Comparison of ENCODE assay signal across 8 cellular contexts in the genomic region with DNA sequence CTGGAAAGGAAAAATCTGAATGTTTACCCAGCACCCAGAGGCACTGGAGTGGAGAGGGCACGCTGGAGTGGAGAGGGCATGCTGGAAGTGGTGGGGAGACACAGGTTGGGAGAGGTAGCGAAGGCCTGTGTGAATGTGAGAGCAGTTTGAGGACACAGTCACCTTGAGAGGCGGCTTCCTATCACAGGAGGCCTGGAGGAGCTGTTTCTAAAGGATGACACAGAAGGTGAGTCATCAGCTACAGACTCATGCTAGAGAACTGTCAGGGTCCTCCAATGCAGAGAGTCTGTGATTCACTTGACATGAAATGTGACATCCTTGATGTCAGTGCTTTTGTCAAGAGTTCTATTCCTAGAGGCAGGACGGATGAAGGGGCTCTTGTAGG. TPM values are rescaled to one million over a fixed set of nuclear protein-coding genes. Genes with fewer than 3 reads are reported as not detected.
DNase-seq lines count a peak whose midpoint lies in the region; ATAC-seq and TF ChIP-seq lines count a peak whose summit lies in the region.

No MANE protein-coding gene starts in this region.

- ATAC-seq in HG03469 (IDR thresholded peaks at IDR 0.05; ENCODE audit: unreplicated experiment): no peak
- no peak for ATAC-seq in GM18858 (IDR thresholded peaks at IDR 0.05; ENCODE audit: unreplicated experiment)
- no peak for ATAC-seq in GM21529 (IDR thresholded peaks at IDR 0.05; ENCODE audit: unreplicated experiment)

- H3K36me3 ChIP-seq in neural progenitor cell (no peaks in the 10 kb centered on the region), Caco-2 (ENCODE audit: control insufficient read depth, insufficient read depth, low read length) (peaks cover 4% of the 10 kb centered on the region)

- no peaks in the 10 kb centered on the region for H3K79me2 ChIP-seq in neural progenitor cell (ENCODE audit: low read depth)

- POLR2A ChIA-PET in Caco-2 (lab: Charles Lee): interaction anchor here (0.5 kb wide), 1 partner anchor 101 kb away, joined by 6 read pairs; no protein-coding TSS in a partner anchor

- H3K27me3 ChIP-seq in neural progenitor cell (no peaks in the 10 kb centered on the region), Caco-2 (replicated peaks; ENCODE audit: control insufficient read depth, insufficient read depth, low read length) (no peaks in the 10 kb centered on the region)

- H3K4me3 ChIP-seq in choroid plexus epithelial cell (ENCODE audit: low read depth, low read length): no peak overlapping the region
- H3K4me3 ChIP-seq in neural progenitor cell: no peak overlapping the region
- no peak overlapping the region for H3K4me3 ChIP-seq in Caco-2 (ENCODE audit: low read depth, low read length)

- no TSS peak for BruUV-seq in Caco-2 (replicated peaks; lab: Mats Ljungman, UMichigan)

- H3K9me3 Mint-ChIP-seq in neural progenitor cell (no peaks in the 10 kb centered on the region), Caco-2 (ENCODE audit: unreplicated experiment) (no peaks in the 10 kb centered on the region)

- H3K9ac ChIP-seq in neural progenitor cell: no peak overlapping the region

- peak overlapping the region; percentile 9 for H3K27ac Mint-ChIP-seq in neural progenitor cell
- no peak overlapping the region for H3K27ac Mint-ChIP-seq in Caco-2 (ENCODE audit: unreplicated experiment)

- H3K27me3 Mint-ChIP-seq in neural progenitor cell (ENCODE audit: insufficient read depth, low read depth): peaks cover 4% of the 10 kb centered on the region
- H3K27me3 Mint-ChIP-seq in Caco-2 (ENCODE audit: insufficient read depth, unreplicated experiment): no peaks in the 10 kb centered on the region

- H3K4me3 Mint-ChIP-seq in neural progenitor cell: no peak overlapping the region
- no peak overlapping the region for H3K4me3 Mint-ChIP-seq in Caco-2 (ENCODE audit: unreplicated experiment)

- H3K4me2 ChIP-seq in neural progenitor cell: no peak overlapping the region

- TF ChIP-seq CTCF in choroid plexus epithelial cell (conservative IDR thresholded peaks at IDR 0.05; ENCODE audit: low read depth, low read length) (no peak), neural progenitor cell (IDR thresholded peaks at IDR 0.05) (no peak), Caco-2 (IDR thresholded peaks at IDR 0.05; ENCODE audit: insufficient read depth in 1 of 2, low read depth in 1 of 2, low read length in 1 of 2, severe bottlenecking in 1 of 2, unreplicated experiment in 1 of 2) (no peak)

- H2AFZ ChIP-seq in neural progenitor cell (replicated peaks): no peak overlapping the region

- H3K36me3 Mint-ChIP-seq in neural progenitor cell (peaks cover 6% of the 10 kb centered on the region), Caco-2 (ENCODE audit: insufficient read depth, unreplicated experiment) (peaks cover 2% of the 10 kb centered on the region)

- intact Hi-C loops in Caco-2 (cut with micrococcal nuclease; ENCODE audit: unreplicated experiment): no loop called here

- peaks cover 45% of the 10 kb centered on the region for H4K20me1 ChIP-seq in neural progenitor cell (ENCODE audit: low read depth)

- no peak overlapping the region for H3K27ac ChIP-seq in neural progenitor cell

- H3K9me3 ChIP-seq in neural progenitor cell (ENCODE audit: low read depth): no peaks in the 10 kb centered on the region
- no peaks in the 10 kb centered on the region for H3K9me3 ChIP-seq in Caco-2

- H3K4me1 Mint-ChIP-seq in neural progenitor cell (peaks cover 2% of the 10 kb centered on the region), Caco-2 (ENCODE audit: low read depth, unreplicated experiment) (peaks cover 7% of the 10 kb centered on the region)

- CTCF ChIA-PET in Caco-2 (lab: Charles Lee): interaction anchor here (0.7 to 0.8 kb wide), 2 partner anchors 18 to 33 kb away, joined by 3 read pairs; no protein-coding TSS in a partner anchor

- DNase-seq in COLO668 (lab: John Stamatoyannopoulos, UW; ENCODE audit: unreplicated experiment): peak; percentile 23
- DNase-seq in NCI-H460 (ENCODE audit: extremely low read depth, low read depth): peak; percentile 61
- peak; percentile 76 for DNase-seq in choroid plexus epithelial cell (ENCODE audit: low read depth)
- no peak for DNase-seq in neural progenitor cell (ENCODE audit: low spot score)
- no peak for DNase-seq in Caco-2

- no peaks in the 10 kb centered on the region for H3F3A ChIP-seq in neural progenitor cell (ENCODE audit: low read depth)

- H3K4me1 ChIP-seq in neural progenitor cell (no peaks in the 10 kb centered on the region), Caco-2 (no peaks in the 10 kb centered on the region)

RNA-seq across cellular contexts. Expression of gene CTRL, which starts 13.8 kb away (rescaled TPM):
- 1.4 and 2.0 TPM in 2 replicates for total RNA-seq in NCI-H460 (2014; rRNA removed; shearing (Covaris generic))
- 12.3 and 19.9 TPM in 2 replicates for polyA plus RNA-seq in NCI-H460 (2014; cell fraction: nucleus; rRNA removed)
- total RNA-seq in neural progenitor cell (ENCODE audit: low replicate concordance) (0.40 and 0.45 TPM in 2 replicates), Caco-2 (2022) (0.66 and 2.3 TPM in 2 replicates)

RNA-seq across cellular contexts. Expression of gene PSMB10, which starts 18.8 kb away (rescaled TPM):
- 28.7 and 34.9 TPM in 2 replicates for total RNA-seq in NCI-H460 (2014; rRNA removed; shearing (Covaris generic))
- 62.4 and 91.5 TPM in 2 replicates for polyA plus RNA-seq in NCI-H460 (2014; cell fraction: nucleus; rRNA removed)
- 1.2 and 4.4 TPM in 2 replicates for total RNA-seq in neural progenitor cell (ENCODE audit: low replicate concordance)
- 26.9 and 31.6 TPM in 2 replicates for total RNA-seq in Caco-2 (2022)

RNA-seq across cellular contexts. Expression of gene PSKH1, which starts 24.8 kb away (rescaled TPM):
- total RNA-seq in NCI-H460 (2014; rRNA removed; shearing (Covaris generic)): 5.3 and 6.5 TPM in 2 replicates
- polyA plus RNA-seq in NCI-H460 (2014; cell fraction: nucleus; rRNA removed): 7.3 and 9.9 TPM in 2 replicates
- total RNA-seq in neural progenitor cell (ENCODE audit: low replicate concordance) (13.1 and 30.4 TPM in 2 replicates), Caco-2 (2022) (35.1 and 41.3 TPM in 2 replicates)

RNA-seq across cellular contexts. Expression of gene LCAT, which starts 26.1 kb away (rescaled TPM):
- total RNA-seq in NCI-H460 (2014; rRNA removed; shearing (Covaris generic)): 4.6 and 8.4 TPM in 2 replicates
- polyA plus RNA-seq in NCI-H460 (2014; cell fraction: nucleus; rRNA removed): 54.1 and 55.9 TPM in 2 replicates
- total RNA-seq in neural progenitor cell (ENCODE audit: low replicate concordance): 1.5 and 4.9 TPM in 2 replicates
- total RNA-seq in Caco-2 (2022): 26.3 and 33.3 TPM in 2 replicates

RNA-seq across cellular contexts. Expression of gene NRN1L, which starts 33.2 kb away (rescaled TPM):
- 0.87 and 1.9 TPM in 2 replicates for total RNA-seq in NCI-H460 (2014; rRNA removed; shearing (Covaris generic))
- 6.2 TPM in 1 of 2 replicates, not detected in the other for polyA plus RNA-seq in NCI-H460 (2014; cell fraction: nucleus; rRNA removed)
- total RNA-seq in neural progenitor cell (ENCODE audit: low replicate concordance) (0.54 and 2.0 TPM in 2 replicates), Caco-2 (2022) (0.93 TPM in 1 of 2 replicates, not detected in the other)

Comparison
In these comparisons a context has a peak if more than half of its experiments do, and no peak if none do; other contexts are left out.
1. DNase-seq: peak in COLO668 (single experiment), NCI-H460 (single experiment) and choroid plexus epithelial cell (single experiment); none in neural progenitor cell (single experiment) and Caco-2 (0 of 2).